In the genomic region with DNA sequence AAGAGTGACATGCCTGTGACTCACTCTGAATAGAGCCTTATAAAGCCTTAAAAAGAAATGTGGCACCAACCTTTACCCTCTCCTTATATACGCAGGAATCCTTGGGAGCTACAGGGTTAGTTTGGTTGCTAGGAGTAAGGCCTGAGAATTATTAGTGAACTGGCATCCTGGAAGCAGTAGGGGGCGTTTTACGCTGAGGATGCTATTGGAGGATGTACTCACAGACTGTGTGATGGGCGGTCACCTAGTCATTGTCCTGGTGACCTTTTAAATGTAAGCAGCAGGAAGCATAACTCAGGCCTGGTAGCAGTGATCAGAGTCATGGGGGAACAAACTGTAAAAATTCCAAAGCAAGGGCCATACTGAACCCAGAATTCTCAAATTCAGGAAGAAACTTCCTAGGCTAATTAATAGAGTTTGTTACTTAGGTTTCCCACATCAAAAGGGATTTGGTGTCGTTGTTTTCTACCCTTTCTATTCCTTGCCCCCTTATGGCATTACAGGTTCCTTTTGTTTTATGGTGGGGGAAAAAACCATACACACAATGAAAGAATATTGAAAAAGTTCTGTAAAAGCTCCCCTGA, we compare ENCODE assay signal across 9 cellular contexts.
DNase-seq lines count a peak whose midpoint lies in the region; FAIRE-seq and TF ChIP-seq lines count a peak whose summit lies in the region.
"Had no signal": no experiment of that assay in that cellular context is flagged by ENCODE, and none has a peak within 500 bp of the region (broad histone marks: within the 10 kb centered on the region; RNA-seq: fewer than 3 reads in every experiment).

No MANE protein-coding gene starts in this region.

- H3K27me3 ChIP-seq in breast epithelium (peaks cover 0 to 3% of the 10 kb centered on the region in 2 donors), bronchial epithelial cell (ENCODE audit: control insufficient read depth, insufficient read depth, low read length) (no peaks in the 10 kb centered on the region)

- POLR2A ChIA-PET in MCF 10A (lab: Yijun Ruan, JAX): no interaction called here
- POLR2A ChIA-PET in activated CD4-positive, alpha-beta memory T cell treated with anti-CD3 and anti-CD28 coated beads for 36 hours (lab: Charles Lee): no interaction called here

- TF ChIP-seq CTCF in MCF 10A (IDR thresholded peaks at IDR 0.05; ENCODE audit: unreplicated experiment) (peak; percentile 40), breast epithelium (IDR thresholded peaks at IDR 0.05) (no peak), bronchial epithelial cell (IDR thresholded peaks at IDR 0.05; ENCODE audit: insufficient read depth, low read length, severe bottlenecking) (peak; percentile 55), retinal pigment epithelial cell (conservative IDR thresholded peaks at IDR 0.05; ENCODE audit: low read depth, low read length) (peak; percentile 62)

- no peaks in the 10 kb centered on the region for H3K9me3 Mint-ChIP-seq in MCF 10A (ENCODE audit: unreplicated experiment)
- no peaks in the 10 kb centered on the region for H3K9me3 Mint-ChIP-seq in activated CD4-positive, alpha-beta memory T cell treated with anti-CD3 and anti-CD28 coated beads for 36 hours
- H3K9me3 Mint-ChIP-seq: activated naive CD4-positive, alpha-beta T cell treated with anti-CD3 and anti-CD28 coated beads, Interleukin-2, amount 50 U/mL, for 24 hours had no signal

- no peak overlapping the region for H3K27ac ChIP-seq in breast epithelium

- no peak for FAIRE-seq in bronchial epithelial cell (lab: Jason Lieb, UNC)

- DNase-seq in MCF 10A (ENCODE audit: unreplicated experiment) (peak; percentile 39), breast epithelium (ENCODE audit: low spot score in 2 of 2) (no peak), NCI-H146 (lab: John Stamatoyannopoulos, UW) (peak; percentile 79), bronchial epithelial cell (ENCODE audit: low read depth) (no peak), retinal pigment epithelial cell (ENCODE audit: low read depth) (no peak), NCI-H187 treated with DMSO at 0.1 percent for 48 hours (lab: John Stamatoyannopoulos, UW) (no peak), UCSD-AML1 (lab: John Stamatoyannopoulos, UW; ENCODE audit: unreplicated experiment) (no peak)
- DNase-seq in activated CD4-positive, alpha-beta memory T cell treated with anti-CD3 and anti-CD28 coated beads for 36 hours: no peak

- CTCF ChIA-PET in MCF 10A (lab: Yijun Ruan, JAX): interaction anchor here (0.6 to 2.3 kb wide), 4 partner anchors 9 to 191 kb away, joined by 3 to 6 read pairs (median 3); no protein-coding TSS in a partner anchor
- CTCF ChIA-PET in activated CD4-positive, alpha-beta memory T cell treated with anti-CD3 and anti-CD28 coated beads for 36 hours (lab: Charles Lee): interaction anchor here (0.6 to 5.3 kb wide), 10 partner anchors 11 to 339 kb away, joined by 3 to 25 read pairs (median 3); no protein-coding TSS in a partner anchor

- no peak overlapping the region for H3K4me3 Mint-ChIP-seq in MCF 10A (ENCODE audit: unreplicated experiment)
- no peak overlapping the region for H3K4me3 Mint-ChIP-seq in activated CD4-positive, alpha-beta memory T cell treated with anti-CD3 and anti-CD28 coated beads for 36 hours
- H3K4me3 Mint-ChIP-seq: activated naive CD4-positive, alpha-beta T cell treated with anti-CD3 and anti-CD28 coated beads, Interleukin-2, amount 50 U/mL, for 24 hours had no signal

- H3K36me3 Mint-ChIP-seq in MCF 10A (ENCODE audit: insufficient read depth, unreplicated experiment): no peaks in the 10 kb centered on the region
- H3K36me3 Mint-ChIP-seq in activated CD4-positive, alpha-beta memory T cell treated with anti-CD3 and anti-CD28 coated beads for 36 hours: no peaks in the 10 kb centered on the region

- TF ChIP-seq POLR2A in breast epithelium (IDR thresholded peaks at IDR 0.05): no peak

- no peak overlapping the region for H3K27ac Mint-ChIP-seq in MCF 10A (ENCODE audit: low read depth, unreplicated experiment)
- no peak overlapping the region for H3K27ac Mint-ChIP-seq in activated CD4-positive, alpha-beta memory T cell treated with anti-CD3 and anti-CD28 coated beads for 36 hours

- no peaks in the 10 kb centered on the region for H3K9me3 ChIP-seq in breast epithelium

- no peaks in the 10 kb centered on the region for H3K4me1 Mint-ChIP-seq in MCF 10A (ENCODE audit: insufficient read depth, unreplicated experiment)
- H3K4me1 Mint-ChIP-seq in activated CD4-positive, alpha-beta memory T cell treated with anti-CD3 and anti-CD28 coated beads for 36 hours (ENCODE audit: low read depth): peaks cover 26% of the 10 kb centered on the region

- intact Hi-C loops in MCF 10A (cut with micrococcal nuclease): loop anchor here (1.0 kb wide), 1 partner anchor 357 kb away; no protein-coding TSS in a partner anchor
- intact Hi-C loops in breast epithelium (cut with DNase I; ENCODE audit: low total_unique reads): no loop called here
- intact Hi-C loops in activated CD4-positive, alpha-beta memory T cell treated with anti-CD3 and anti-CD28 coated beads for 36 hours (cut with micrococcal nuclease): loop anchor here (5.0 kb wide), 1 partner anchor 36 kb away; no protein-coding TSS in a partner anchor

- BruUV-seq in MCF 10A (replicated peaks; lab: Mats Ljungman, UMichigan): no TSS peak

- H3K36me3 ChIP-seq in breast epithelium: no peaks in the 10 kb centered on the region
- H3K36me3 ChIP-seq in bronchial epithelial cell (ENCODE audit: control insufficient read depth, insufficient read depth, low read length): no peaks in the 10 kb centered on the region

- H3K27me3 Mint-ChIP-seq in MCF 10A (ENCODE audit: insufficient read depth, unreplicated experiment): peaks cover 51% of the 10 kb centered on the region
- H3K27me3 Mint-ChIP-seq in activated CD4-positive, alpha-beta memory T cell treated with anti-CD3 and anti-CD28 coated beads for 36 hours: no peaks in the 10 kb centered on the region
- H3K27me3 Mint-ChIP-seq: activated naive CD4-positive, alpha-beta T cell treated with anti-CD3 and anti-CD28 coated beads, Interleukin-2, amount 50 U/mL, for 24 hours had no signal

- no peak overlapping the region for H3K4me3 ChIP-seq in breast epithelium
- H3K4me3 ChIP-seq in bronchial epithelial cell (ENCODE audit: low read depth, low read length): no peak overlapping the region
- H3K4me3 ChIP-seq in retinal pigment epithelial cell (ENCODE audit: low read length): no peak overlapping the region

- no peaks in the 10 kb centered on the region for H3K4me1 ChIP-seq in breast epithelium

Comparison
In these comparisons a context has a peak if more than half of its experiments do, and no peak if none do; other contexts are left out.
1. DNase-seq: peak in MCF 10A (single experiment) and NCI-H146 (single experiment); none in breast epithelium (0 of 2), bronchial epithelial cell (single experiment), retinal pigment epithelial cell (single experiment), NCI-H187 treated with DMSO at 0.1 percent for 48 hours (single experiment), UCSD-AML1 (single experiment) and activated CD4-positive, alpha-beta memory T cell treated with anti-CD3 and anti-CD28 coated beads for 36 hours (single experiment).
2. CTCF ChIP-seq: peak in MCF 10A (single experiment), bronchial epithelial cell (single experiment) and retinal pigment epithelial cell (single experiment); none in breast epithelium (0 of 3).